11 cellular contexts compared by ENCODE assay signal in the genomic region with DNA sequence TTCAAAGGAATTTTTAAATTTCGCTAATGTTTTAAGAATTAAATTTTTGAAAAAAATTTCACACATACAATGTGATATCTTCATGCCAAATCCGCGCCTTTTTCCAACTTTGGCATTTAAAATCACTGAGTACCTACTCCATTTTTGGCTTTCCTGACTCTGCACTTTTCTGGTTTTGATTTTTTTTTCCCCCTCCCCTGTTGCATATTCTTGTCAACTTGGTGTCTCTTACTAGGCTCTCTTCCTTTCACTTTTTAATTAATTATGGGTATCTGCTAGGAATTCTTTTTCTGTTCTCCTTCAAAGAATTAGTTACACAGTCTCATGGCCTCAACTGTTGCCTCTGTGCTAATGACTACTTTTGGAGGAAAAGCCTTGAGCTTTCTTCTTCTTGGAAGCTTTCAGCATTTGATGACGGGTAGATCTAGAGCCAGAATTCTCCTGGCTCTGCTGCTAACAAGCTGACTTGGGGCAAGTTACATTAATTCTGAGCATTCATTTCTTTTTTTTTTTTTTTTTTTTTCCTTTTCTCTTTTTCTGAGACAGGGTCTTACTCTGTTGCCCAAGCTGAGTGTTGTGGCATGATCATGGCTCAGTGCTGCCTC. TPM values are rescaled to one million over a fixed set of nuclear protein-coding genes. Genes with fewer than 3 reads are reported as not detected.
DNase-seq lines count a peak whose midpoint lies in the region; ATAC-seq and TF ChIP-seq lines count a peak whose summit lies in the region.
"Had no signal": no experiment of that assay in that cellular context is flagged by ENCODE, and none has a peak within 500 bp of the region (broad histone marks: within the 10 kb centered on the region; RNA-seq: fewer than 3 reads in every experiment).

No MANE protein-coding gene starts in this region.

- H3K4me3 Mint-ChIP-seq in activated naive CD4-positive, alpha-beta T cell treated with anti-CD3 and anti-CD28 coated beads for 36 hours = peak overlapping the region; percentile 10
- peak overlapping the region; percentile 61 for H3K4me3 Mint-ChIP-seq in T-helper 17 cell
- peak overlapping the region; percentile 9 for H3K4me3 Mint-ChIP-seq in stimulated activated effector memory CD8-positive, alpha-beta T cell treated with anti-CD3 and anti-CD28 coated beads, Interleukin-12 subunit alpha, Interleukin-12 subunit beta, amount 100 ng/mL, for 72 hours

- H3K9me3 ChIP-seq in T-helper 17 cell (ENCODE audit: control insufficient read depth, low read length, poor library complexity, severe bottlenecking) (no peaks in the 10 kb centered on the region), iPS-20b (ENCODE audit: insufficient read depth, low read depth, low read length) (no peaks in the 10 kb centered on the region), spleen (no peaks in the 10 kb centered on the region)
- H3K9me3 ChIP-seq: tibial nerve had no signal

- no peak for ATAC-seq in T-helper 17 cell
- ATAC-seq in stimulated activated effector memory CD8-positive, alpha-beta T cell treated with anti-CD3 and anti-CD28 coated beads, Interleukin-12 subunit alpha, Interleukin-12 subunit beta, amount 100 ng/mL, for 72 hours = no peak
- no peak for ATAC-seq in HG03432 (IDR thresholded peaks at IDR 0.05; ENCODE audit: unreplicated experiment)

- peak overlapping the region; percentile 98 for H3K4me3 ChIP-seq in iPS-20b (ENCODE audit: low read length)
- peak overlapping the region in 1 of 8 donors; percentile 95 for H3K4me3 ChIP-seq in spleen

- no peak for DNase-seq in activated naive CD4-positive, alpha-beta T cell treated with anti-CD3 and anti-CD28 coated beads for 36 hours
- no peak for DNase-seq in activated naive CD4-positive, alpha-beta T cell treated with anti-CD3 and anti-CD28 coated beads, Interleukin-2, amount 50 U/mL, for 16 hours
- no peak for DNase-seq in T-helper 17 cell
- no peak for DNase-seq in stimulated activated effector memory CD8-positive, alpha-beta T cell treated with anti-CD3 and anti-CD28 coated beads, Interleukin-12 subunit alpha, Interleukin-12 subunit beta, amount 100 ng/mL, for 72 hours (ENCODE audit: low spot score in 2 of 2)
- no peak for DNase-seq in NCI-H2227 (lab: John Stamatoyannopoulos, UW; ENCODE audit: unreplicated experiment)
- no peak for DNase-seq in spleen
- DNase-seq: NCI-H1417 treated with DMSO at 0.1 percent for 48 hours, OCI-M1 had no signal

- no peak overlapping the region for H3K27ac ChIP-seq in iPS-20b (ENCODE audit: low read length)
- no peak overlapping the region for H3K27ac ChIP-seq in spleen

- no peaks in the 10 kb centered on the region for H3K27me3 ChIP-seq in iPS-20b (ENCODE audit: insufficient read depth, low read length)
- H3K27me3 ChIP-seq in spleen (replicated peaks in 1 of 7) = no peaks in the 10 kb centered on the region
- H3K27me3 ChIP-seq: tibial nerve had no signal

- peaks cover 3% of the 10 kb centered on the region for H3K9me3 Mint-ChIP-seq in activated naive CD4-positive, alpha-beta T cell treated with anti-CD3 and anti-CD28 coated beads for 36 hours
- no peaks in the 10 kb centered on the region for H3K9me3 Mint-ChIP-seq in stimulated activated effector memory CD8-positive, alpha-beta T cell treated with anti-CD3 and anti-CD28 coated beads, Interleukin-12 subunit alpha, Interleukin-12 subunit beta, amount 100 ng/mL, for 72 hours

- CTCF ChIA-PET in activated naive CD4-positive, alpha-beta T cell treated with anti-CD3 and anti-CD28 coated beads for 36 hours (lab: Charles Lee) = interaction anchor here (0.7 to 1.1 kb wide), 2 partner anchors 42 to 338 kb away, joined by 3 read pairs; no protein-coding TSS in a partner anchor

- peaks cover 23% of the 10 kb centered on the region for H3K4me1 Mint-ChIP-seq in activated naive CD4-positive, alpha-beta T cell treated with anti-CD3 and anti-CD28 coated beads for 36 hours (ENCODE audit: low read depth)
- H3K4me1 Mint-ChIP-seq in T-helper 17 cell = peaks cover 28% of the 10 kb centered on the region
- peaks cover 19% of the 10 kb centered on the region for H3K4me1 Mint-ChIP-seq in stimulated activated effector memory CD8-positive, alpha-beta T cell treated with anti-CD3 and anti-CD28 coated beads, Interleukin-12 subunit alpha, Interleukin-12 subunit beta, amount 100 ng/mL, for 72 hours

- intact Hi-C loops in activated naive CD4-positive, alpha-beta T cell treated with anti-CD3 and anti-CD28 coated beads for 36 hours (cut with micrococcal nuclease) = loop anchor here (2.0 to 5.0 kb wide), 4 partner anchors 397 to 690 kb away; a partner anchor contains a TSS
- intact Hi-C loops in spleen (cut with DNase I; ENCODE audit: low total_unique reads) = no loop called here

- no peak for TF ChIP-seq POLR2A in spleen (IDR thresholded peaks at IDR 0.05)

- H3K27me3 Mint-ChIP-seq in activated naive CD4-positive, alpha-beta T cell treated with anti-CD3 and anti-CD28 coated beads for 36 hours (ENCODE audit: low read depth) = no peaks in the 10 kb centered on the region
- H3K27me3 Mint-ChIP-seq in T-helper 17 cell = no peaks in the 10 kb centered on the region

- no peak overlapping the region for H3K9ac ChIP-seq in iPS-20b (ENCODE audit: low read depth, low read length)

- H3K4me1 ChIP-seq in iPS-20b (ENCODE audit: insufficient read depth, low read length) (peaks cover 4% of the 10 kb centered on the region; the same call in 1 of the 2 replicates), spleen (peaks cover 7 to 44% (median 26%) of the 10 kb centered on the region in 6 donors)

- no peak for TF ChIP-seq CTCF in spleen (IDR thresholded peaks at IDR 0.05 in 8 of 11, conservative IDR thresholded peaks at IDR 0.05 in 3 of 11)

- 89 to 93% (median 89%) methylated on average over 4 of the region's 4 CpGs for WGBS in spleen, 5 donors

- no peak overlapping the region for H3K27ac Mint-ChIP-seq in activated naive CD4-positive, alpha-beta T cell treated with anti-CD3 and anti-CD28 coated beads for 36 hours
- H3K27ac Mint-ChIP-seq in T-helper 17 cell = peak overlapping the region; percentile 85
- no peak overlapping the region for H3K27ac Mint-ChIP-seq in stimulated activated effector memory CD8-positive, alpha-beta T cell treated with anti-CD3 and anti-CD28 coated beads, Interleukin-12 subunit alpha, Interleukin-12 subunit beta, amount 100 ng/mL, for 72 hours

- H3K36me3 ChIP-seq in iPS-20b (ENCODE audit: insufficient read depth, low read depth, low read length) (peaks cover 8% of the 10 kb centered on the region), spleen (peaks cover 0 to 38% (median 6%) of the 10 kb centered on the region in 6 donors)

- peaks cover 22% of the 10 kb centered on the region for H3K36me3 Mint-ChIP-seq in activated naive CD4-positive, alpha-beta T cell treated with anti-CD3 and anti-CD28 coated beads for 36 hours (ENCODE audit: low read depth)
- peaks cover 6% of the 10 kb centered on the region for H3K36me3 Mint-ChIP-seq in T-helper 17 cell (ENCODE audit: low read depth)
- peaks cover 32% of the 10 kb centered on the region for H3K36me3 Mint-ChIP-seq in stimulated activated effector memory CD8-positive, alpha-beta T cell treated with anti-CD3 and anti-CD28 coated beads, Interleukin-12 subunit alpha, Interleukin-12 subunit beta, amount 100 ng/mL, for 72 hours

RNA-seq across cellular contexts. Expression of a gene that starts 1.8 kb away (rescaled TPM):
- total RNA-seq in activated naive CD4-positive, alpha-beta T cell treated with anti-CD3 and anti-CD28 coated beads for 36 hours = 10 to 100 TPM; 15.6 to 16.8 TPM
- total RNA-seq in T-helper 17 cell = 10 to 100 TPM; 10.5 to 12.2 TPM
- total RNA-seq in spleen = 10 to 100 TPM; 14.3 to 28.1 (median 19.4) TPM
- 1 to 10 TPM; 6.3 to 8.6 (median 6.6) TPM for polyA plus RNA-seq in spleen

Comparison
In these comparisons a context has a peak if more than half of its experiments do, and no peak if none do; other contexts are left out.
1. H3K4me3 Mint-ChIP-seq: peak in every context shown above with its lines; median percentile 61 in T-helper 17 cell; 10 in activated naive CD4-positive, alpha-beta T cell treated with anti-CD3 and anti-CD28 coated beads for 36 hours; 9 in stimulated activated effector memory CD8-positive, alpha-beta T cell treated with anti-CD3 and anti-CD28 coated beads, Interleukin-12 subunit alpha, Interleukin-12 subunit beta, amount 100 ng/mL, for 72 hours.